ENCODE assay signal across 17 cellular contexts in the genomic region with DNA sequence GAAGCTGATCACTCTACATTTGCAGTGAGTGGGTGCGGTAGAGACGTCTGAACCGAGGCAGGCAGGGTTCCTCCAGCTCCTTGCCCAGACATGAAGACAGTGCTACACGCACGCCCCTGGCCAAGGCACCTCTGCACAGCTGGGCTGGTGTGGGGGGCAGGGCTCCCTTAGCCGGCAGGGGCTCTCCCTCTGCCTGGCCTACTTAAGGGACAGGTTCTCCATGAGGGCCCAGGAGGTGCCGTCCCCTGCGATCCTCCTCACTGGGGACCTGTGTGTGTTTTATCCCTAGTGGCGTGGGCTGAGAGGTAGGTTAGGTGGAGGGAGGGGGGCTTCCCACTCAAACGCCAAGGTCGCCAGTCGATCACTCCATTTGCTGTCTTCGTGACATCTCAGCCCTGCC. TPM values are rescaled to one million over a fixed set of nuclear protein-coding genes. Genes with fewer than 3 reads are reported as not detected.
A peak's percentile ranks its signal among the peaks of the same experiment; 100 is the strongest.
DNase-seq lines count a peak whose midpoint lies in the region; ATAC-seq and TF ChIP-seq lines count a peak whose summit lies in the region.
"Had no signal": no experiment of that assay in that cellular context is flagged by ENCODE, and none has a peak within 500 bp of the region (broad histone marks: within the 10 kb centered on the region; RNA-seq: fewer than 3 reads in every experiment).

No MANE protein-coding gene starts in this region.

- peak overlapping the region; percentile 87 for H3K27ac ChIP-seq in left ventricle myocardium inferior (replicated peaks)
- peak overlapping the region in 3 of 4 donors; percentile 42 to 81 (median 73) for H3K27ac ChIP-seq in gastroesophageal sphincter
- peak overlapping the region; percentile 58 to 83 (median 80) for H3K27ac ChIP-seq in sigmoid colon
- H3K27ac ChIP-seq in vagina, result peak overlapping the region; percentile 83

- H3K9me3 ChIP-seq in left ventricle myocardium inferior (replicated peaks) (no peaks in the 10 kb centered on the region), gastroesophageal sphincter (no peaks in the 10 kb centered on the region), sigmoid colon (no peaks in the 10 kb centered on the region), vagina (no peaks in the 10 kb centered on the region)

- H3K36me3 ChIP-seq in left ventricle myocardium inferior (peaks cover 21% of the 10 kb centered on the region), gastroesophageal sphincter (peaks cover 0 to 21% of the 10 kb centered on the region in 2 donors), sigmoid colon (peaks cover 0 to 21% (median 8%) of the 10 kb centered on the region in 4 donors), vagina (peaks cover 5 to 12% of the 10 kb centered on the region in 2 donors)

- intact Hi-C loops in left ventricle myocardium inferior (cut with micrococcal nuclease), result no loop called here
- intact Hi-C loops in Right ventricle myocardium inferior (cut with DNase I), result loop anchor here (10.0 kb wide), 1 partner anchor 143 kb away; a partner anchor contains a TSS
- intact Hi-C loops in sigmoid colon (cut with DNase I), result no loop called here
- intact Hi-C loops in vagina (cut with DNase I), result no loop called here

- H3K4me1 ChIP-seq in left ventricle myocardium inferior, result peaks cover 53% of the 10 kb centered on the region
- peaks cover 0 to 52% (median 14%) of the 10 kb centered on the region in 3 donors for H3K4me1 ChIP-seq in gastroesophageal sphincter
- peaks cover 0 to 44% (median 28%) of the 10 kb centered on the region in 4 donors for H3K4me1 ChIP-seq in sigmoid colon
- peaks cover 47% of the 10 kb centered on the region for H3K4me1 ChIP-seq in vagina

- DNase-seq in left ventricle myocardium inferior (no peak), Right ventricle myocardium inferior (ENCODE audit: missing footprints) (no peak), sigmoid colon (peak; percentile 66), vagina (ENCODE audit: extremely low spot score in 2 of 2) (no peak), COLO668 (lab: John Stamatoyannopoulos, UW; ENCODE audit: unreplicated experiment) (no peak)
- DNase-seq: activated CD4-positive, alpha-beta T cell treated with anti-CD3 and anti-CD28 coated beads for 4 hours; activated T-cell treated with anti-CD3 and anti-CD28 coated beads for 4 hours; CD8-positive, alpha-beta memory T cell; NCI-H1694; NCI-H510A; retina; stimulated activated CD4-positive, alpha-beta T cell treated with anti-CD3 and anti-CD28 coated beads, Interleukin-4, amount 100 ng/mL, for 1 hour; T1000 had no signal

- TF ChIP-seq POLR2A in gastroesophageal sphincter (IDR thresholded peaks at IDR 0.05), result no peak
- TF ChIP-seq POLR2A in sigmoid colon (IDR thresholded peaks at IDR 0.05), result no peak
- TF ChIP-seq POLR2A in vagina (IDR thresholded peaks at IDR 0.05), result no peak

- no peaks in the 10 kb centered on the region for H3K27me3 ChIP-seq in left ventricle myocardium inferior (ENCODE audit: low read depth)
- H3K27me3 ChIP-seq in gastroesophageal sphincter, result no peaks in the 10 kb centered on the region
- no peaks in the 10 kb centered on the region for H3K27me3 ChIP-seq in sigmoid colon
- no peaks in the 10 kb centered on the region for H3K27me3 ChIP-seq in vagina

- WGBS in gastroesophageal sphincter (ENCODE audit: low coverage in 1 of 2), 2 donors, result 81 to 89% methylated on average over 3 to 5 of the region's 13 CpGs
- 89 to 92% methylated on average over 13 of the region's 13 CpGs for WGBS in sigmoid colon, 2 donors

- H3K4me3 ChIP-seq in left ventricle myocardium inferior, result peak overlapping the region; percentile 32
- H3K4me3 ChIP-seq in gastroesophageal sphincter, result no peak overlapping the region
- no peak overlapping the region for H3K4me3 ChIP-seq in sigmoid colon
- no peak overlapping the region for H3K4me3 ChIP-seq in vagina

- no peak for ATAC-seq in Right ventricle myocardium inferior
- ATAC-seq in gastroesophageal sphincter, result no peak
- ATAC-seq in HG02678 (IDR thresholded peaks at IDR 0.05; ENCODE audit: unreplicated experiment), result no peak
- ATAC-seq in GM21367 (IDR thresholded peaks at IDR 0.05; ENCODE audit: unreplicated experiment), result no peak
- ATAC-seq: activated naive CD4-positive, alpha-beta T cell treated with anti-CD3 and anti-CD28 coated beads, Interleukin-2, amount 50 U/mL, for 72 hours had no signal

- TF ChIP-seq CTCF in left ventricle myocardium inferior (IDR thresholded peaks at IDR 0.05; ENCODE audit: borderline replicate concordance) (no peak), gastroesophageal sphincter (IDR thresholded peaks at IDR 0.05) (no peak), sigmoid colon (IDR thresholded peaks at IDR 0.05) (no peak), vagina (IDR thresholded peaks at IDR 0.05) (no peak)

- no peak for TF ChIP-seq EP300 in gastroesophageal sphincter (IDR thresholded peaks at IDR 0.05)
- no peak for TF ChIP-seq EP300 in sigmoid colon (IDR thresholded peaks at IDR 0.05)

RNA-seq across cellular contexts. Expression of a gene that starts 35.3 kb away (rescaled TPM):
- total RNA-seq in left ventricle myocardium inferior, result 6.0 TPM
- total RNA-seq in Right ventricle myocardium inferior, result 11.6 TPM
- total RNA-seq in gastroesophageal sphincter, result 10 to 100 TPM; 17.7 to 21.9 (median 20.6) TPM
- 10 to 100 TPM; 11.0 to 16.4 (median 13.9) TPM for total RNA-seq in sigmoid colon
- 10 to 100 TPM in 2 of 3 donors, 1 to 10 TPM in 1; 5.5 to 23.7 (median 16.8) TPM for polyA plus RNA-seq in sigmoid colon
- 41.0 TPM for total RNA-seq in vagina

RNA-seq across cellular contexts. Expression of a gene that starts 52.0 kb away (rescaled TPM):
- total RNA-seq in left ventricle myocardium inferior (75.5 TPM), Right ventricle myocardium inferior (78.1 TPM), gastroesophageal sphincter (100 to 1,000 TPM in 2 of 4 donors, 10 to 100 TPM in 2; 76.2 to 108 (median 98.5) TPM), sigmoid colon (10 to 100 TPM; 68.7 to 85.9 (median 80.4) TPM), vagina (108 TPM)
- polyA plus RNA-seq in sigmoid colon, result 10 to 100 TPM; 31.2 to 52.0 (median 49.2) TPM

RNA-seq across cellular contexts. Expression of a gene that starts 52.3 kb away (rescaled TPM):
- total RNA-seq in left ventricle myocardium inferior (2.3 TPM), Right ventricle myocardium inferior (2.5 TPM), gastroesophageal sphincter (1 to 10 TPM; 3.3 to 8.9 (median 5.9) TPM), sigmoid colon (10 to 100 TPM in 1 of 4 donors, 1 to 10 TPM in 3; 8.6 to 11.4 (median 9.4) TPM), vagina (17.7 TPM)
- 1 to 10 TPM; 1.6 to 6.1 (median 5.4) TPM for polyA plus RNA-seq in sigmoid colon
